22 cellular contexts compared by ENCODE assay signal in the genomic region with DNA sequence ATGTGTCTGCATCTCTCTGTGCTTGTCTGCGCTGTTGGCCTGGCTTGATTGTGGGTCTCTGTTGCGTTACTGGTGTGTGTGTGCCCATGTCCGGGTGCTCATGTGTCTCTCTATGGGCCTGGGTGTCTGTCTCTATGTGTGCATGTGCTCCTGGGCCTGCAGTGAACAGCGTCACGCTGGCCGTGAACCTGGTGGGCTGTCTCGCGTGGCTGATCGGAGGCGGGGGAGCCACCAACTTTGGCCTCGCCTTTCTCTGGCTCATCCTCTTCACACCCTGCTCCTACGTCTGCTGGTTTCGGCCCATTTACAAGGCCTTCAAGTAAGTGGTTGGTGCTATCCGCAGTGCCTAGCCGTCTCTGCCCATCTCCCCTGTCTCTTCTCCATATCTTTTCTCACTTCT. TPM values are rescaled to one million over a fixed set of nuclear protein-coding genes. Genes with fewer than 3 reads are reported as not detected.
A peak's percentile ranks its signal among the peaks of the same experiment; 100 is the strongest.
DNase-seq lines count a peak whose midpoint lies in the region; ATAC-seq, FAIRE-seq and TF ChIP-seq lines count a peak whose summit lies in the region.
"Had no signal": no experiment of that assay in that cellular context is flagged by ENCODE, and none has a peak within 500 bp of the region (broad histone marks: within the 10 kb centered on the region; RNA-seq: fewer than 3 reads in every experiment).

No MANE protein-coding gene starts in this region.

- H3K27me3 Mint-ChIP-seq in endothelial cell (ENCODE audit: unreplicated experiment), result peaks cover 6% of the 10 kb centered on the region
- peaks cover 3% of the 10 kb centered on the region for H3K27me3 Mint-ChIP-seq in activated CD8-positive, alpha-beta T cell treated with anti-CD3 and anti-CD28 coated beads, Interleukin-2, amount 10 ng/mL, durations not matched to agents 7 days and 5 days (ENCODE audit: low read depth)
- H3K27me3 Mint-ChIP-seq: CD4-positive, CD25-positive, alpha-beta regulatory T cell had no signal

- H2AK5ac ChIP-seq in mesendoderm (ENCODE audit: low read length), result no peak overlapping the region

- H3K27ac Mint-ChIP-seq in endothelial cell (ENCODE audit: unreplicated experiment), result no peak overlapping the region
- no peak overlapping the region for H3K27ac Mint-ChIP-seq in activated CD8-positive, alpha-beta T cell treated with anti-CD3 and anti-CD28 coated beads, Interleukin-2, amount 10 ng/mL, durations not matched to agents 7 days and 5 days
- H3K27ac Mint-ChIP-seq: B cell; CD4-positive, CD25-positive, alpha-beta regulatory T cell; CD8-positive, alpha-beta T cell; GM23338; H9 had no signal

- H3K9ac ChIP-seq in HepG2 (ENCODE audit: insufficient read depth, low read depth, low read length) (no peak overlapping the region), mesendoderm (ENCODE audit: low read length) (no peak overlapping the region)
- H3K9ac ChIP-seq: BLaER1 had no signal

- H3K27ac ChIP-seq in HepG2 (ENCODE audit: extremely low read length, insufficient read depth, low read length), result no peak overlapping the region
- no peak overlapping the region for H3K27ac ChIP-seq in right lobe of liver
- no peak overlapping the region for H3K27ac ChIP-seq in mesendoderm (ENCODE audit: low read depth, low read length)
- H3K27ac ChIP-seq: 22Rv1, BLaER1, C4-2B had no signal

- H2BK120ac ChIP-seq in mesendoderm (ENCODE audit: low read depth, low read length), result no peak overlapping the region

- peak overlapping the region; percentile 94 for H3K23ac ChIP-seq in mesendoderm (ENCODE audit: low read length)

- no peaks in the 10 kb centered on the region for H3K79me1 ChIP-seq in mesendoderm (ENCODE audit: low read length)

- 98% methylated on average over 13 of the region's 15 CpGs for WGBS in HepG2 (ENCODE audit: low lambda C conversion rate)
- 92% methylated on average over 5 of the region's 15 CpGs for WGBS in right lobe of liver (ENCODE audit: insufficient coverage, low coverage, low lambda C conversion rate, missing lambda C conversion rate)
- no CpG with 5 or more reads among the region's 15 CpGs for WGBS in mesendoderm (ENCODE audit: extremely low coverage, insufficient coverage, low lambda C conversion rate)

- H3K9me3 ChIP-seq in HepG2 (ENCODE audit: low read length) (no peaks in the 10 kb centered on the region), right lobe of liver (no peaks in the 10 kb centered on the region)
- H3K9me3 ChIP-seq: BLaER1, Caco-2 had no signal

- no peaks in the 10 kb centered on the region for H3K9me3 Mint-ChIP-seq in endothelial cell (ENCODE audit: unreplicated experiment)
- H3K9me3 Mint-ChIP-seq in activated CD8-positive, alpha-beta T cell treated with anti-CD3 and anti-CD28 coated beads, Interleukin-2, amount 10 ng/mL, durations not matched to agents 7 days and 5 days (ENCODE audit: insufficient read depth), result no peaks in the 10 kb centered on the region
- H3K9me3 Mint-ChIP-seq: CD8-positive, alpha-beta T cell; GM23338; H9 had no signal

- POLR2A ChIA-PET in HepG2 (lab: Yijun Ruan, JAX), result no interaction called here
- POLR2A ChIA-PET in activated CD8-positive, alpha-beta T cell treated with anti-CD3 and anti-CD28 coated beads, Interleukin-2, amount 10 ng/mL, durations not matched to agents 7 days and 5 days (lab: Charles Lee), result no interaction called here

- DNase-seq in HepG2 (ENCODE audit: low spot score), result no peak
- DNase-seq in right lobe of liver, result no peak
- DNase-seq in endothelial cell (ENCODE audit: low spot score), result no peak
- DNase-seq in mesendoderm, result no peak
- DNase-seq in T-helper 1 cell, result no peak
- DNase-seq in NCI-H345 (lab: John Stamatoyannopoulos, UW), result no peak
- no peak for DNase-seq in activated CD8-positive, alpha-beta T cell treated with anti-CD3 and anti-CD28 coated beads, Interleukin-2, amount 10 ng/mL, durations not matched to agents 7 days and 5 days
- DNase-seq: Caco-2; CD4-positive, CD25-positive, alpha-beta regulatory T cell; CD8-positive, alpha-beta T cell; DMS153; DND-41; H9 had no signal

- H2BK5ac ChIP-seq in mesendoderm (ENCODE audit: low read length), result no peak overlapping the region

- H3K36me3 ChIP-seq in HepG2 (replicated peaks in 1 of 2; ENCODE audit: control insufficient read depth in 1 of 2, insufficient read depth in 2 of 2, low read length in 2 of 2) (peaks cover 5 to 36% of the 10 kb centered on the region in 2 experiments), right lobe of liver (no peaks in the 10 kb centered on the region), mesendoderm (ENCODE audit: control insufficient read depth, insufficient read depth, low read length) (no peaks in the 10 kb centered on the region)
- H3K36me3 ChIP-seq: BLaER1 had no signal

- ATAC-seq in HepG2 (no peak), right lobe of liver (no peak)
- ATAC-seq in activated CD8-positive, alpha-beta T cell treated with anti-CD3 and anti-CD28 coated beads, Interleukin-2, amount 10 ng/mL, durations not matched to agents 7 days and 5 days, result no peak
- ATAC-seq: CD8-positive, alpha-beta T cell; GM23338; HCT116 had no signal

- TF ChIP-seq CTCF in HepG2 (CRISPR knock-in tag; IDR thresholded peaks at IDR 0.05) (no peak), right lobe of liver (IDR thresholded peaks at IDR 0.05) (no peak), endothelial cell (IDR thresholded peaks at IDR 0.05; ENCODE audit: unreplicated experiment) (no peak)

- peak overlapping the region; percentile 65 for H3K4me3 Mint-ChIP-seq in endothelial cell (ENCODE audit: unreplicated experiment)
- H3K4me3 Mint-ChIP-seq in activated CD8-positive, alpha-beta T cell treated with anti-CD3 and anti-CD28 coated beads, Interleukin-2, amount 10 ng/mL, durations not matched to agents 7 days and 5 days, result no peak overlapping the region
- H3K4me3 Mint-ChIP-seq: B cell; CD4-positive, CD25-positive, alpha-beta regulatory T cell; CD8-positive, alpha-beta T cell; GM23338; H9 had no signal

- H3K4me3 ChIP-seq in HepG2 (replicated peaks in 1 of 3; ENCODE audit: insufficient read depth in 1 of 3, low read depth in 2 of 3, low read length in 3 of 3) (no peak overlapping the region), right lobe of liver (no peak overlapping the region), mesendoderm (ENCODE audit: low read length) (no peak overlapping the region)
- H3K4me3 ChIP-seq: BLaER1, GM23338 had no signal

- peaks cover 25% of the 10 kb centered on the region for H3K36me3 Mint-ChIP-seq in endothelial cell (ENCODE audit: low read depth, unreplicated experiment)
- H3K36me3 Mint-ChIP-seq in activated CD8-positive, alpha-beta T cell treated with anti-CD3 and anti-CD28 coated beads, Interleukin-2, amount 10 ng/mL, durations not matched to agents 7 days and 5 days (ENCODE audit: low read depth), result no peaks in the 10 kb centered on the region
- H3K36me3 Mint-ChIP-seq: CD4-positive, CD25-positive, alpha-beta regulatory T cell; CD8-positive, alpha-beta T cell had no signal

- H3K4ac ChIP-seq in mesendoderm (ENCODE audit: low read depth, low read length), result no peak overlapping the region

- FAIRE-seq in HepG2 (lab: Jason Lieb, UNC), result no peak
- FAIRE-seq: A204.1, G401.6, GM12892 had no signal

- no peak overlapping the region for H2BK15ac ChIP-seq in mesendoderm (replicated peaks; ENCODE audit: low read depth)

- H4K20me1 ChIP-seq in HepG2 (ENCODE audit: insufficient read depth, low read length), result no peaks in the 10 kb centered on the region
- H4K20me1 ChIP-seq: BLaER1 had no signal

- H3K4me1 ChIP-seq in HepG2 (ENCODE audit: insufficient read depth, low read length), result no peaks in the 10 kb centered on the region
- no peaks in the 10 kb centered on the region for H3K4me1 ChIP-seq in right lobe of liver
- H3K4me1 ChIP-seq in mesendoderm (ENCODE audit: control insufficient read depth, low read depth, low read length), result no peaks in the 10 kb centered on the region

- no peak overlapping the region for H3K18ac ChIP-seq in mesendoderm (ENCODE audit: low read length)

- H2AFZ ChIP-seq in HepG2 (ENCODE audit: low read length), result no peak overlapping the region
- H2AFZ ChIP-seq: GM23338 had no signal

- in situ Hi-C loops in HepG2 (cut with HindIII; ENCODE audit: extremely low pct_ligation_motif_present, low pct_unique_long_range_greater_than_20kb), result no loop called here

- CTCF ChIA-PET in HepG2 (lab: Yijun Ruan, JAX; ENCODE audit: low intra/inter-chr PET ratio, low total read pairs), result no interaction called here
- CTCF ChIA-PET in activated CD8-positive, alpha-beta T cell treated with anti-CD3 and anti-CD28 coated beads, Interleukin-2, amount 10 ng/mL, durations not matched to agents 7 days and 5 days (lab: Charles Lee), result no interaction called here

- no peak for TF ChIP-seq POLR2A in HepG2 (IDR thresholded peaks at IDR 0.05; ENCODE audit: insufficient read depth in 1 of 2, low read depth in 2 of 2, low read length in 2 of 2)
- TF ChIP-seq POLR2A in right lobe of liver (IDR thresholded peaks at IDR 0.05), result no peak

- no peak for TF ChIP-seq RAD21 in HepG2 (CRISPR knock-in tag; IDR thresholded peaks at IDR 0.05)

- BruUV-seq in HepG2 (replicated peaks; lab: Mats Ljungman, UMichigan), result no TSS peak

- no peak overlapping the region for H4K5ac ChIP-seq in mesendoderm (ENCODE audit: low read length)

- H4K8ac ChIP-seq in mesendoderm (ENCODE audit: low read depth, low read length), result no peak overlapping the region

- H3K79me2 ChIP-seq in HepG2 (ENCODE audit: insufficient read depth, low read length), result no peaks in the 10 kb centered on the region
- no peaks in the 10 kb centered on the region for H3K79me2 ChIP-seq in mesendoderm (ENCODE audit: control insufficient read depth, insufficient read depth, low read length)

- no peak overlapping the region for H3K56ac ChIP-seq in mesendoderm (ENCODE audit: low read length)

- intact Hi-C loops in HepG2 (cut with micrococcal nuclease; ENCODE audit: unreplicated experiment), result no loop called here
- intact Hi-C loops in right lobe of liver (cut with DNase I), result loop anchor here in 1 of 2 donors (10.0 kb wide), 1 partner anchor 288 kb away; no protein-coding TSS in a partner anchor

- H3K4me2 ChIP-seq in HepG2 (ENCODE audit: low read depth, low read length), result no peak overlapping the region
- H3K4me2 ChIP-seq in mesendoderm (ENCODE audit: low read length), result no peak overlapping the region
- H3K4me2 ChIP-seq: BLaER1, GM23338 had no signal

- H3K4me1 Mint-ChIP-seq in endothelial cell (ENCODE audit: unreplicated experiment), result peaks cover 8% of the 10 kb centered on the region
- H3K4me1 Mint-ChIP-seq in activated CD8-positive, alpha-beta T cell treated with anti-CD3 and anti-CD28 coated beads, Interleukin-2, amount 10 ng/mL, durations not matched to agents 7 days and 5 days (ENCODE audit: low read depth), result no peaks in the 10 kb centered on the region
- H3K4me1 Mint-ChIP-seq: CD4-positive, CD25-positive, alpha-beta regulatory T cell; GM23338; H9 had no signal

- TF ChIP-seq EP300 in HepG2 (IDR thresholded peaks at IDR 0.05; ENCODE audit: low read depth in 2 of 2, low read length in 2 of 2), result no peak
- TF ChIP-seq EP300 in HepG2 (CRISPR knock-in tag; IDR thresholded peaks at IDR 0.05; ENCODE audit: borderline replicate concordance), result no peak

- H3K27me3 ChIP-seq in HepG2 (ENCODE audit: control insufficient read depth in 1 of 2, insufficient read depth in 2 of 2, low read length in 2 of 2) (no peaks in the 10 kb centered on the region), right lobe of liver (no peaks in the 10 kb centered on the region), mesendoderm (ENCODE audit: insufficient read depth, low read length, poor library complexity) (no peaks in the 10 kb centered on the region)
- H3K27me3 ChIP-seq: BLaER1 had no signal

RNA-seq across cellular contexts. Expression of gene PPCDC, which starts 7.0 kb away (rescaled TPM):
- total RNA-seq in HepG2 (2016; rRNA removed; fragmentation: Illumina TruSeq; extraction: Trizol) (9.9 and 12.3 TPM in 2 replicates), right lobe of liver (10 to 100 TPM in 2 of 6 experiments, 1 to 10 TPM in 4; 5.9 to 21.5 (median 8.3) TPM), endothelial cell (ENCODE audit: unreplicated experiment) (25.0 TPM)
- total RNA-seq in HepG2 (2016; cell fraction: cytosol; rRNA removed; fragmentation: Illumina TruSeq; extraction: Trizol; ENCODE audit: low read depth), result 4.1 and 6.1 TPM in 2 replicates
- total RNA-seq in HepG2 (2016; cell fraction: insoluble cytoplasmic fraction; rRNA removed; fragmentation: Illumina TruSeq; extraction: Trizol), result 12.0 and 13.0 TPM in 2 replicates
- 8.6 and 11.2 TPM in 2 replicates for total RNA-seq in HepG2 (2016; cell fraction: membrane; rRNA removed; fragmentation: Illumina TruSeq; extraction: Trizol)
- total RNA-seq in HepG2 (2016; cell fraction: nucleus; rRNA removed; fragmentation: Illumina TruSeq; extraction: Trizol), result 11.2 and 14.5 TPM in 2 replicates
- 12.8 and 13.9 TPM in 2 replicates for polyA plus RNA-seq in HepG2 (2011; rRNA removed)
- 12.1 and 15.8 TPM in 2 replicates for polyA plus RNA-seq in HepG2 (2011; cell fraction: cytosol; rRNA removed)
- polyA plus RNA-seq in HepG2 (2011; cell fraction: nucleus; rRNA removed), result 21.1 and 24.9 TPM in 2 replicates
- 5.4 and 7.5 TPM in 2 replicates for polyA plus RNA-seq in HepG2 (2012)
- polyA plus RNA-seq in HepG2 (2016; cell fraction: cytosol; fragmentation: Illumina TruSeq; extraction: Trizol; ENCODE audit: low read depth), result 5.6 and 6.3 TPM in 2 replicates
- 12.3 and 13.4 TPM in 2 replicates for polyA plus RNA-seq in HepG2 (2016; cell fraction: insoluble cytoplasmic fraction; fragmentation: Illumina TruSeq; extraction: Trizol; ENCODE audit: low read depth)
- polyA plus RNA-seq in HepG2 (2016; cell fraction: membrane; fragmentation: Illumina TruSeq; extraction: Trizol; ENCODE audit: low read depth), result 6.8 and 8.5 TPM in 2 replicates
- polyA plus RNA-seq in HepG2 (2016; cell fraction: nucleus; fragmentation: Illumina TruSeq; extraction: Trizol; ENCODE audit: insufficient read depth, low read depth), result 17.5 and 18.7 TPM in 2 replicates
- 42.6 and 47.0 TPM in 2 replicates for polyA minus RNA-seq in HepG2 (2011; rRNA and poly(A)+ RNA removed; ENCODE audit: low replicate concordance)
- 2.5 and 4.8 TPM in 2 replicates for polyA minus RNA-seq in HepG2 (2011; cell fraction: cytosol; rRNA and poly(A)+ RNA removed)
- polyA minus RNA-seq in HepG2 (2011; cell fraction: nucleus; rRNA and poly(A)+ RNA removed), result 24.3 and 26.1 TPM in 2 replicates
- 10.8 TPM for polyA plus RNA-seq in mesendoderm (2013, experiment 1 of 2)
- polyA plus RNA-seq in mesendoderm (2013, experiment 2 of 2), result 11.7 TPM
- 10 to 100 TPM; 27.3 to 29.1 TPM for total RNA-seq in activated CD8-positive, alpha-beta T cell treated with anti-CD3 and anti-CD28 coated beads, Interleukin-2, amount 10 ng/mL, durations not matched to agents 7 days and 5 days

RNA-seq across cellular contexts. Expression of gene SCAMP5, which starts 21.1 kb away (rescaled TPM):
- total RNA-seq in HepG2 (2016; rRNA removed; fragmentation: Illumina TruSeq; extraction: Trizol) (31.1 and 34.3 TPM in 2 replicates), right lobe of liver (10 to 100 TPM in 3 of 6 experiments, 1 to 10 TPM in 2, under 1 TPM in 1; 0.53 to 15.7 (median 7.7) TPM), endothelial cell (ENCODE audit: unreplicated experiment) (132 TPM)
- total RNA-seq in HepG2 (2016; cell fraction: cytosol; rRNA removed; fragmentation: Illumina TruSeq; extraction: Trizol; ENCODE audit: low read depth), result 18.1 and 20.2 TPM in 2 replicates
- total RNA-seq in HepG2 (2016; cell fraction: insoluble cytoplasmic fraction; rRNA removed; fragmentation: Illumina TruSeq; extraction: Trizol), result 28.9 and 30.0 TPM in 2 replicates
- total RNA-seq in HepG2 (2016; cell fraction: membrane; rRNA removed; fragmentation: Illumina TruSeq; extraction: Trizol), result 51.8 and 60.3 TPM in 2 replicates
- total RNA-seq in HepG2 (2016; cell fraction: nucleus; rRNA removed; fragmentation: Illumina TruSeq; extraction: Trizol), result 18.6 and 23.6 TPM in 2 replicates
- 49.0 and 58.1 TPM in 2 replicates for polyA plus RNA-seq in HepG2 (2011; rRNA removed)
- polyA plus RNA-seq in HepG2 (2011; cell fraction: cytosol; rRNA removed), result 46.5 and 47.4 TPM in 2 replicates
- polyA plus RNA-seq in HepG2 (2011; cell fraction: nucleus; rRNA removed), result 39.9 and 45.6 TPM in 2 replicates
- 23.3 and 23.6 TPM in 2 replicates for polyA plus RNA-seq in HepG2 (2012)
- 30.8 and 37.6 TPM in 2 replicates for polyA plus RNA-seq in HepG2 (2016; cell fraction: cytosol; fragmentation: Illumina TruSeq; extraction: Trizol; ENCODE audit: low read depth)
- polyA plus RNA-seq in HepG2 (2016; cell fraction: insoluble cytoplasmic fraction; fragmentation: Illumina TruSeq; extraction: Trizol; ENCODE audit: low read depth), result 43.3 and 47.6 TPM in 2 replicates
- 77.2 and 78.4 TPM in 2 replicates for polyA plus RNA-seq in HepG2 (2016; cell fraction: membrane; fragmentation: Illumina TruSeq; extraction: Trizol; ENCODE audit: low read depth)
- polyA plus RNA-seq in HepG2 (2016; cell fraction: nucleus; fragmentation: Illumina TruSeq; extraction: Trizol; ENCODE audit: insufficient read depth, low read depth), result 46.8 and 52.7 TPM in 2 replicates
- polyA minus RNA-seq in HepG2 (2011; rRNA and poly(A)+ RNA removed; ENCODE audit: low replicate concordance), result 10.5 and 79.6 TPM in 2 replicates
- 15.0 and 19.5 TPM in 2 replicates for polyA minus RNA-seq in HepG2 (2011; cell fraction: cytosol; rRNA and poly(A)+ RNA removed)
- polyA minus RNA-seq in HepG2 (2011; cell fraction: nucleus; rRNA and poly(A)+ RNA removed), result 7.2 and 10.4 TPM in 2 replicates
- polyA plus RNA-seq in mesendoderm (2013, experiment 1 of 2), result 17.2 TPM
- 17.7 TPM for polyA plus RNA-seq in mesendoderm (2013, experiment 2 of 2)
- 1 to 10 TPM; 1.1 TPM for total RNA-seq in activated CD8-positive, alpha-beta T cell treated with anti-CD3 and anti-CD28 coated beads, Interleukin-2, amount 10 ng/mL, durations not matched to agents 7 days and 5 days

RNA-seq across cellular contexts. Expression of gene RPP25, which starts 59.9 kb away (rescaled TPM):
- total RNA-seq in HepG2 (2016; rRNA removed; fragmentation: Illumina TruSeq; extraction: Trizol) (0.08 and 0.11 TPM in 2 replicates), right lobe of liver (1 to 10 TPM; 1.5 to 8.5 (median 2.4) TPM), endothelial cell (ENCODE audit: unreplicated experiment) (24.0 TPM)
- not detected in 2 replicates for total RNA-seq in HepG2 (2016; cell fraction: cytosol; rRNA removed; fragmentation: Illumina TruSeq; extraction: Trizol; ENCODE audit: low read depth)
- total RNA-seq in HepG2 (2016; cell fraction: insoluble cytoplasmic fraction; rRNA removed; fragmentation: Illumina TruSeq; extraction: Trizol), result 0.09 and 0.16 TPM in 2 replicates
- 0.12 and 0.14 TPM in 2 replicates for total RNA-seq in HepG2 (2016; cell fraction: membrane; rRNA removed; fragmentation: Illumina TruSeq; extraction: Trizol)
- not detected in 2 replicates for total RNA-seq in HepG2 (2016; cell fraction: nucleus; rRNA removed; fragmentation: Illumina TruSeq; extraction: Trizol)
- 0.04 and 0.05 TPM in 2 replicates for polyA plus RNA-seq in HepG2 (2011; rRNA removed)
- polyA plus RNA-seq in HepG2 (2011; cell fraction: cytosol; rRNA removed), result 0.09 and 0.12 TPM in 2 replicates
- 0.07 and 0.11 TPM in 2 replicates for polyA plus RNA-seq in HepG2 (2011; cell fraction: nucleus; rRNA removed)
- 0.07 TPM in 1 of 2 replicates, not detected in the other for polyA plus RNA-seq in HepG2 (2012)
- 0.08 TPM in 1 of 2 replicates, not detected in the other for polyA plus RNA-seq in HepG2 (2016; cell fraction: cytosol; fragmentation: Illumina TruSeq; extraction: Trizol; ENCODE audit: low read depth)
- 0.08 TPM in 1 of 2 replicates, not detected in the other for polyA plus RNA-seq in HepG2 (2016; cell fraction: insoluble cytoplasmic fraction; fragmentation: Illumina TruSeq; extraction: Trizol; ENCODE audit: low read depth)
- polyA plus RNA-seq in HepG2 (2016; cell fraction: membrane; fragmentation: Illumina TruSeq; extraction: Trizol; ENCODE audit: low read depth), result 0.08 TPM in 1 of 2 replicates, not detected in the other
- 0.15 TPM in 2 replicates for polyA plus RNA-seq in HepG2 (2016; cell fraction: nucleus; fragmentation: Illumina TruSeq; extraction: Trizol; ENCODE audit: insufficient read depth, low read depth)
- polyA minus RNA-seq in HepG2 (2011; rRNA and poly(A)+ RNA removed; ENCODE audit: low replicate concordance), result 0.22 and 25.9 TPM in 2 replicates
- polyA minus RNA-seq in HepG2 (2011; cell fraction: cytosol; rRNA and poly(A)+ RNA removed), result 0.30 and 0.62 TPM in 2 replicates
- polyA minus RNA-seq in HepG2 (2011; cell fraction: nucleus; rRNA and poly(A)+ RNA removed), result 0.25 and 0.26 TPM in 2 replicates
- 4.9 TPM for polyA plus RNA-seq in mesendoderm (2013, experiment 1 of 2)
- polyA plus RNA-seq in mesendoderm (2013, experiment 2 of 2), result 5.1 TPM
- total RNA-seq in activated CD8-positive, alpha-beta T cell treated with anti-CD3 and anti-CD28 coated beads, Interleukin-2, amount 10 ng/mL, durations not matched to agents 7 days and 5 days, result 1 to 10 TPM; 6.5 to 7.2 TPM
